Comparison of ENCODE assay signal across 8 cellular contexts in the genomic region with DNA sequence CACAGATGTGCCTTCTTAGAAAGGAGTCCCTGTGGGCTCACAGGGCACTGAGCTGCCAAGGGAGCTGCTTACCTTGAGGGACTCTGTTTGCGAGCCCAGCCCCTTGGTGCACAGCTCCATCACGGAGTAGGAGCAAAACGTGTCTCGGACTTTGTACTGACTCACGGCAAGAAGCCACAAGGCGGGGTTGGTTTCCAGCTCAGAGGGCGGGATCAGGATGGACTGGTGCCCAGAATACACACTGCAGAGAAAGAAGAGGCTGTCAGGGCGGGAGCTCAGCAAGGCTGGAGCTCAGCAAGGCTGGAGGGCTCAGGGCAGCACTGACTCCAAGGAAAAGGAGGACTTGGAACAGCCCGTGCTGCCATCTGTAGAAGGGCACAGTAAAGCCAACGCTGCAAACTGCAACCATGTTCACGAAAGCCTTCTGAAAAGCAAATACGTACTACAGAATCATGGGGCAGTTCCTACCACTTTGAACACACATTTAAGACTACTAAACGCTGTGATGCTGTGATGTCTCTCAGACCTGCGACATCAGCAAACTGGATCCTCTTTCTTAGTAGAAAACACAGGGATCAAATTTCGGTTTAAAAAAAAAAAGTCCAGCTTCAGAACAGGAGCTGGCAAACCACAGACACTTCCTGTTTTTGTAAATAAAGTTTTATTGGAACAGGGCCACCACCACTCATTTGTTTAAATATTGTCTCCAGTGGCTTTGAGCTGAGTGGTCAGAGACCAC.
DNase-seq lines count a peak whose midpoint lies in the region; ATAC-seq, FAIRE-seq and TF ChIP-seq lines count a peak whose summit lies in the region.

No MANE protein-coding gene starts in this region.

- peak overlapping the region; percentile 16 to 28 (median 28) for H3K4me3 ChIP-seq in mammary epithelial cell (replicated peaks in 1 of 3; ENCODE audit: insufficient read depth in 1 of 3, low read depth in 2 of 3, low read length in 3 of 3)
- H3K4me3 ChIP-seq in kidney (ENCODE audit: low read length in 2 of 2): no peak overlapping the region

- no peak for FAIRE-seq in kidney (lab: Jason Lieb, UNC)

- no peaks in the 10 kb centered on the region for H3K79me2 ChIP-seq in mammary epithelial cell (ENCODE audit: insufficient read depth, low read length)

- H3K9ac ChIP-seq in mammary epithelial cell (ENCODE audit: insufficient read depth, low read length): no peak overlapping the region
- no peak overlapping the region for H3K9ac ChIP-seq in kidney (ENCODE audit: low read length in 2 of 2)

- peak; percentile 37 for DNase-seq in DMS153 treated with DMSO at 0.1 percent for 48 hours (lab: John Stamatoyannopoulos, UW; ENCODE audit: unreplicated experiment)
- peak; percentile 90 to 95 for DNase-seq in Kasumi-1 (lab: John Stamatoyannopoulos, UW)
- DNase-seq in mammary epithelial cell: peak; percentile 89
- DNase-seq in kidney: peak; percentile 88
- peak; percentile 25 for DNase-seq in stimulated activated CD4-positive, alpha-beta T cell treated with anti-CD3 and anti-CD28 coated beads, Interleukin-1b, Interleukin-23, amount 100 ng/mL, for 48 hours
- DNase-seq in effector CD8-positive, alpha-beta T cell (lab: John Stamatoyannopoulos, UW): no peak

- peak overlapping the region; percentile 82 for H2AFZ ChIP-seq in mammary epithelial cell (ENCODE audit: low read depth, low read length)

- TF ChIP-seq CTCF in mammary epithelial cell (conservative IDR thresholded peaks at IDR 0.05 in 1 of 2, IDR thresholded peaks at IDR 0.05 in 1 of 2; ENCODE audit: extremely low read depth in 1 of 2, insufficient read depth in 1 of 2, low read depth in 1 of 2, low read length in 2 of 2) (peak in 1 of 2 donors; percentile 15), kidney (IDR thresholded peaks at IDR 0.05; ENCODE audit: borderline replicate concordance, extremely low read depth, insufficient read depth) (no peak)

- no peaks in the 10 kb centered on the region for H3K27me3 ChIP-seq in mammary epithelial cell (ENCODE audit: insufficient read depth, low read length)

- CTCF ChIA-PET in mammary epithelial cell (lab: Charles Lee; ENCODE audit: low non-redundant PET): interaction anchor here (0.6 kb wide), 1 partner anchor 455 kb away, joined by 4 read pairs; no protein-coding TSS in a partner anchor

- H3K9me3 ChIP-seq in mammary epithelial cell (replicated peaks; ENCODE audit: insufficient read depth, low read length) (no peaks in the 10 kb centered on the region), kidney (ENCODE audit: control insufficient read depth in 1 of 2, low read length in 2 of 2) (no peaks in the 10 kb centered on the region)

- 15% methylated on average over 9 of the region's 15 CpGs for WGBS in mammary epithelial cell (ENCODE audit: low coverage, missing lambda C conversion rate)

- H4K20me1 ChIP-seq in mammary epithelial cell (ENCODE audit: insufficient read depth, low read length): no peaks in the 10 kb centered on the region

- ATAC-seq in SK-N-SH treated with all-trans-retinoic acid at 6 μM for 48 hours (peak; percentile 98), GM19035 (IDR thresholded peaks at IDR 0.05; ENCODE audit: unreplicated experiment) (no peak)

- H3K36me3 ChIP-seq in mammary epithelial cell (ENCODE audit: insufficient read depth, low read length) (no peaks in the 10 kb centered on the region), kidney (ENCODE audit: control insufficient read depth in 1 of 2, insufficient read depth in 2 of 2, low read length in 2 of 2) (peaks cover 9 to 13% of the 10 kb centered on the region in 2 donors)

- H3K27ac ChIP-seq in mammary epithelial cell (ENCODE audit: insufficient read depth, low read depth, low read length): no peak overlapping the region
- H3K27ac ChIP-seq in kidney (ENCODE audit: low read depth in 2 of 2, low read length in 2 of 2): peak overlapping the region in 1 of 2 donors; percentile 5

- peak overlapping the region; percentile 63 for H3K4me2 ChIP-seq in mammary epithelial cell (ENCODE audit: insufficient read depth, low read depth, low read length)

- no TSS peak for BruUV-seq in mammary epithelial cell (replicated peaks; lab: Mats Ljungman, UMichigan)

- in situ Hi-C loops in mammary epithelial cell (cut with MboI; ENCODE audit: low sequenced_read_pairs in 2 of 2): no loop called here

- H3K4me1 ChIP-seq in mammary epithelial cell (ENCODE audit: insufficient read depth, low read length) (peaks cover 3% of the 10 kb centered on the region), kidney (ENCODE audit: control insufficient read depth in 1 of 2, insufficient read depth in 1 of 2, low read depth in 1 of 2, low read length in 2 of 2) (no peaks in the 10 kb centered on the region)

- dilution Hi-C loops in mammary epithelial cell (cut with HindIII; ENCODE audit: low sequenced_read_pairs): no loop called here

- intact Hi-C loops in mammary epithelial cell (cut with micrococcal nuclease) (no loop called here), kidney (cut with DNase I) (no loop called here)

TF ChIP-seq in SK-N-SH treated with all-trans-retinoic acid at 6 μM for 48 hours, 23 proteins besides CTCF, POLR2A, EP300 and RAD21:
- TF ChIP-seq, protein P1, sequence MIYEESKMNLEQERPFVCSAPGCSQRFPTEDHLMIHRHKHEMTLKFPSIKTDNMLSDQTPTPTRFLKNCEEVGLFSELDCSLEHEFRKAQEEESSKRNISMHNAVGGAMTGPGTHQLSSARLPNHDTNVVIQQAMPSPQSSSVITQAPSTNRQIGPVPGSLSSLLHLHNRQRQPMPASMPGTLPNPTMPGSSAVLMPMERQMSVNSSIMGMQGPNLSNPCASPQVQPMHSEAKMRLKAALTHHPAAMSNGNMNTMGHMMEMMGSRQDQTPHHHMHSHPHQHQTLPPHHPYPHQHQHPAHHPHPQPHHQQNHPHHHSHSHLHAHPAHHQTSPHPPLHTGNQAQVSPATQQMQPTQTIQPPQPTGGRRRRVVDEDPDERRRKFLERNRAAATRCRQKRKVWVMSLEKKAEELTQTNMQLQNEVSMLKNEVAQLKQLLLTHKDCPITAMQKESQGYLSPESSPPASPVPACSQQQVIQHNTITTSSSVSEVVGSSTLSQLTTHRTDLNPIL (CRISPR knock-in tag; IDR thresholded peaks at IDR 0.05; ENCODE audit: low read depth): no peak
- no peak for TF ChIP-seq CSDC2 (CRISPR knock-in tag; IDR thresholded peaks at IDR 0.05)
- no peak for TF ChIP-seq GLIS3 (CRISPR knock-in tag; IDR thresholded peaks at IDR 0.05)
- TF ChIP-seq, protein P2, sequence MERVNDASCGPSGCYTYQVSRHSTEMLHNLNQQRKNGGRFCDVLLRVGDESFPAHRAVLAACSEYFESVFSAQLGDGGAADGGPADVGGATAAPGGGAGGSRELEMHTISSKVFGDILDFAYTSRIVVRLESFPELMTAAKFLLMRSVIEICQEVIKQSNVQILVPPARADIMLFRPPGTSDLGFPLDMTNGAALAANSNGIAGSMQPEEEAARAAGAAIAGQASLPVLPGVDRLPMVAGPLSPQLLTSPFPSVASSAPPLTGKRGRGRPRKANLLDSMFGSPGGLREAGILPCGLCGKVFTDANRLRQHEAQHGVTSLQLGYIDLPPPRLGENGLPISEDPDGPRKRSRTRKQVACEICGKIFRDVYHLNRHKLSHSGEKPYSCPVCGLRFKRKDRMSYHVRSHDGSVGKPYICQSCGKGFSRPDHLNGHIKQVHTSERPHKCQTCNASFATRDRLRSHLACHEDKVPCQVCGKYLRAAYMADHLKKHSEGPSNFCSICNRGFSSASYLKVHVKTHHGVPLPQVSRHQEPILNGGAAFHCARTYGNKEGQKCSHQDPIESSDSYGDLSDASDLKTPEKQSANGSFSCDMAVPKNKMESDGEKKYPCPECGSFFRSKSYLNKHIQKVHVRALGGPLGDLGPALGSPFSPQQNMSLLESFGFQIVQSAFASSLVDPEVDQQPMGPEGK (CRISPR knock-in tag; IDR thresholded peaks at IDR 0.05; ENCODE audit: borderline replicate concordance): no peak
- no peak for TF ChIP-seq BACH2 (CRISPR knock-in tag; IDR thresholded peaks at IDR 0.05; ENCODE audit: borderline replicate concordance)
- TF ChIP-seq ISL1 (CRISPR knock-in tag; IDR thresholded peaks at IDR 0.05): no peak
- TF ChIP-seq, protein P3, sequence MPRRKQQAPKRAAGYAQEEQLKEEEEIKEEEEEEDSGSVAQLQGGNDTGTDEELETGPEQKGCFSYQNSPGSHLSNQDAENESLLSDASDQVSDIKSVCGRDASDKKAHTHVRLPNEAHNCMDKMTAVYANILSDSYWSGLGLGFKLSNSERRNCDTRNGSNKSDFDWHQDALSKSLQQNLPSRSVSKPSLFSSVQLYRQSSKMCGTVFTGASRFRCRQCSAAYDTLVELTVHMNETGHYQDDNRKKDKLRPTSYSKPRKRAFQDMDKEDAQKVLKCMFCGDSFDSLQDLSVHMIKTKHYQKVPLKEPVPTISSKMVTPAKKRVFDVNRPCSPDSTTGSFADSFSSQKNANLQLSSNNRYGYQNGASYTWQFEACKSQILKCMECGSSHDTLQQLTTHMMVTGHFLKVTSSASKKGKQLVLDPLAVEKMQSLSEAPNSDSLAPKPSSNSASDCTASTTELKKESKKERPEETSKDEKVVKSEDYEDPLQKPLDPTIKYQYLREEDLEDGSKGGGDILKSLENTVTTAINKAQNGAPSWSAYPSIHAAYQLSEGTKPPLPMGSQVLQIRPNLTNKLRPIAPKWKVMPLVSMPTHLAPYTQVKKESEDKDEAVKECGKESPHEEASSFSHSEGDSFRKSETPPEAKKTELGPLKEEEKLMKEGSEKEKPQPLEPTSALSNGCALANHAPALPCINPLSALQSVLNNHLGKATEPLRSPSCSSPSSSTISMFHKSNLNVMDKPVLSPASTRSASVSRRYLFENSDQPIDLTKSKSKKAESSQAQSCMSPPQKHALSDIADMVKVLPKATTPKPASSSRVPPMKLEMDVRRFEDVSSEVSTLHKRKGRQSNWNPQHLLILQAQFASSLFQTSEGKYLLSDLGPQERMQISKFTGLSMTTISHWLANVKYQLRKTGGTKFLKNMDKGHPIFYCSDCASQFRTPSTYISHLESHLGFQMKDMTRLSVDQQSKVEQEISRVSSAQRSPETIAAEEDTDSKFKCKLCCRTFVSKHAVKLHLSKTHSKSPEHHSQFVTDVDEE (CRISPR knock-in tag; IDR thresholded peaks at IDR 0.05): no peak

Comparison
In these comparisons a context has a peak if more than half of its experiments do, and no peak if none do; other contexts are left out.
1. H3K4me3 ChIP-seq: peak in mammary epithelial cell (3 of 3); none in kidney (0 of 2).